ENCODE assay signal across 16 cellular contexts in genomic region chr1:204083491-204083890, GRCh38. TPM values are rescaled to one million over a fixed set of nuclear protein-coding genes. Genes with fewer than 3 reads are reported as not detected.
DNase-seq lines count a peak whose midpoint lies in the region; ATAC-seq, FAIRE-seq and TF ChIP-seq lines count a peak whose summit lies in the region.
"Had no signal": no experiment of that assay in that cellular context is flagged by ENCODE, and none has a peak within 500 bp of the region (broad histone marks: within the 10 kb centered on the region; RNA-seq: fewer than 3 reads in every experiment).

No MANE protein-coding gene starts in this region.

- intact Hi-C loops in activated T-helper 2 cell treated with anti-CD3 and anti-CD28 coated beads, Interferon-gamma antibody, Interleukin-2, Interleukin-4, amounts not matched to agents 10 μg/mL and 5 μg/mL and 100 μg/mL, durations not matched to agents 14 hours and 24 hours and 36 hours (cut with micrococcal nuclease) = no loop called here

- POLR2A ChIA-PET in A549 (lab: Yijun Ruan, JAX) = no interaction called here

- H3K4me1 ChIP-seq in A549 (peaks cover 51% of the 10 kb centered on the region), SJCRH30 (peaks cover 62% of the 10 kb centered on the region), iPS-20b (ENCODE audit: insufficient read depth, low read length) (peaks cover 63% of the 10 kb centered on the region), rectal smooth muscle tissue (ENCODE audit: control insufficient read depth, insufficient read depth, low read length) (peaks cover 35% of the 10 kb centered on the region)

- WGBS in A549 (ENCODE audit: missing lambda C conversion rate) = 92% methylated on average over 7 of the region's 7 CpGs

- H3K9ac ChIP-seq in iPS-20b (ENCODE audit: low read depth, low read length) = peak overlapping the region; percentile 55; the same call in 1 of the 2 replicates
- H3K9ac ChIP-seq in rectal smooth muscle tissue (ENCODE audit: low read length) = no peak overlapping the region

- no peak overlapping the region for H3K27ac Mint-ChIP-seq in activated T-helper 2 cell treated with anti-CD3 and anti-CD28 coated beads, Interferon-gamma antibody, Interleukin-2, Interleukin-4, amounts not matched to agents 10 μg/mL and 5 μg/mL and 100 μg/mL, durations not matched to agents 14 hours and 24 hours and 36 hours
- H3K27ac Mint-ChIP-seq: activated CD4-positive, alpha-beta memory T cell treated with anti-CD3 and anti-CD28 coated beads, Interleukin-2, amount 10 ng/mL, durations not matched to agents 7 days and 5 days had no signal

- H3K9me3 ChIP-seq in A549 (no peaks in the 10 kb centered on the region), SJCRH30 (replicated peaks) (no peaks in the 10 kb centered on the region), iPS-20b (ENCODE audit: insufficient read depth, low read depth, low read length) (no peaks in the 10 kb centered on the region)
- H3K9me3 ChIP-seq: mucosa of descending colon had no signal

- CTCF ChIA-PET in A549 (lab: Yijun Ruan, JAX) = interaction anchor here (1.5 kb wide), 1 partner anchor 9 kb away, joined by 3 read pairs; no protein-coding TSS in a partner anchor

- H3K4me3 Mint-ChIP-seq in activated T-helper 2 cell treated with anti-CD3 and anti-CD28 coated beads, Interferon-gamma antibody, Interleukin-2, Interleukin-4, amounts not matched to agents 10 μg/mL and 5 μg/mL and 100 μg/mL, durations not matched to agents 14 hours and 24 hours and 36 hours (ENCODE audit: low read depth) = no peak overlapping the region
- H3K4me3 Mint-ChIP-seq: activated CD4-positive, alpha-beta memory T cell treated with anti-CD3 and anti-CD28 coated beads, Interleukin-2, amount 10 ng/mL, durations not matched to agents 7 days and 5 days; immature natural killer cell had no signal

- H3K36me3 ChIP-seq in SJCRH30 (no peaks in the 10 kb centered on the region), iPS-20b (ENCODE audit: insufficient read depth, low read depth, low read length) (peaks cover 5% of the 10 kb centered on the region; the same call in 1 of the 2 replicates), rectal smooth muscle tissue (ENCODE audit: control insufficient read depth, insufficient read depth, low read length) (no peaks in the 10 kb centered on the region)

- no peak overlapping the region for H3K4me2 ChIP-seq in A549

- no peak for TF ChIP-seq RAD21 in A549 (conservative IDR thresholded peaks at IDR 0.05 in 1 of 2, IDR thresholded peaks at IDR 0.05 in 1 of 2)

- H3K4me3 ChIP-seq in A549 (no peak overlapping the region), SJCRH30 (no peak overlapping the region), iPS-20b (ENCODE audit: low read length) (no peak overlapping the region), rectal smooth muscle tissue (ENCODE audit: low read length) (no peak overlapping the region)
- H3K4me3 ChIP-seq: mucosa of descending colon, SK-N-MC had no signal

- TF ChIP-seq CTCF in A549 (IDR thresholded peaks at IDR 0.05) = no peak

- DNase-seq in A549 (ENCODE audit: low read depth in 1 of 2, low spot score in 1 of 2) (no peak), SJCRH30 (no peak), GM12892 (ENCODE audit: insufficient read length) (no peak), NCI-H2081 (lab: John Stamatoyannopoulos, UW) (no peak)
- no peak for DNase-seq in activated T-helper 2 cell treated with anti-CD3 and anti-CD28 coated beads, Interferon-gamma antibody, Interleukin-2, Interleukin-4, amounts not matched to agents 10 μg/mL and 5 μg/mL and 100 μg/mL, durations not matched to agents 14 hours and 24 hours and 36 hours (ENCODE audit: low spot score)
- DNase-seq: activated CD4-positive, alpha-beta memory T cell treated with anti-CD3 and anti-CD28 coated beads, Interleukin-2, amount 10 ng/mL, durations not matched to agents 7 days and 5 days; foreskin keratinocyte; GDM1; immature natural killer cell; mucosa of descending colon; NCI-H1048; NCI-H2171 had no signal

- TF ChIP-seq POLR2A in A549 (IDR thresholded peaks at IDR 0.05; ENCODE audit: low read length) (no peak), GM12892 (IDR thresholded peaks at IDR 0.05; ENCODE audit: low read depth, low read length) (no peak)

- H3K27ac ChIP-seq in A549 = peak overlapping the region; percentile 53 to 61; a peak in 4 of 6 replicates
- H3K27ac ChIP-seq in SJCRH30 = peak overlapping the region; percentile 95
- H3K27ac ChIP-seq in iPS-20b (ENCODE audit: low read length) = peak overlapping the region; percentile 90
- peak overlapping the region; percentile 58 for H3K27ac ChIP-seq in rectal smooth muscle tissue (ENCODE audit: low read depth, low read length)
- H3K27ac ChIP-seq: foreskin keratinocyte, SK-N-MC had no signal

- H3K9me3 Mint-ChIP-seq in activated T-helper 2 cell treated with anti-CD3 and anti-CD28 coated beads, Interferon-gamma antibody, Interleukin-2, Interleukin-4, amounts not matched to agents 10 μg/mL and 5 μg/mL and 100 μg/mL, durations not matched to agents 14 hours and 24 hours and 36 hours = no peaks in the 10 kb centered on the region
- H3K9me3 Mint-ChIP-seq: activated CD4-positive, alpha-beta memory T cell treated with anti-CD3 and anti-CD28 coated beads, Interleukin-2, amount 10 ng/mL, durations not matched to agents 7 days and 5 days; immature natural killer cell had no signal

- H3K27me3 ChIP-seq in SJCRH30 = no peaks in the 10 kb centered on the region
- H3K27me3 ChIP-seq in iPS-20b (ENCODE audit: insufficient read depth, low read length) = no peaks in the 10 kb centered on the region
- H3K27me3 ChIP-seq in rectal smooth muscle tissue (ENCODE audit: control insufficient read depth, insufficient read depth, low read length) = no peaks in the 10 kb centered on the region
- H3K27me3 ChIP-seq: foreskin keratinocyte had no signal

- ATAC-seq in A549 (no peak), GM18511 (IDR thresholded peaks at IDR 0.05; ENCODE audit: unreplicated experiment) (no peak)
- ATAC-seq: foreskin keratinocyte had no signal

- H3K4me1 Mint-ChIP-seq in activated T-helper 2 cell treated with anti-CD3 and anti-CD28 coated beads, Interferon-gamma antibody, Interleukin-2, Interleukin-4, amounts not matched to agents 10 μg/mL and 5 μg/mL and 100 μg/mL, durations not matched to agents 14 hours and 24 hours and 36 hours (ENCODE audit: low read depth) = no peaks in the 10 kb centered on the region

- FAIRE-seq in A549 (lab: Jason Lieb, UNC) (no peak), GM12892 (lab: Jason Lieb, UNC) (no peak)

- H3K27me3 Mint-ChIP-seq in activated T-helper 2 cell treated with anti-CD3 and anti-CD28 coated beads, Interferon-gamma antibody, Interleukin-2, Interleukin-4, amounts not matched to agents 10 μg/mL and 5 μg/mL and 100 μg/mL, durations not matched to agents 14 hours and 24 hours and 36 hours (ENCODE audit: low read depth) = peaks cover 3% of the 10 kb centered on the region

- H3K36me3 Mint-ChIP-seq in activated T-helper 2 cell treated with anti-CD3 and anti-CD28 coated beads, Interferon-gamma antibody, Interleukin-2, Interleukin-4, amounts not matched to agents 10 μg/mL and 5 μg/mL and 100 μg/mL, durations not matched to agents 14 hours and 24 hours and 36 hours (ENCODE audit: low read depth) = no peaks in the 10 kb centered on the region
- H3K36me3 Mint-ChIP-seq: immature natural killer cell had no signal

- TF ChIP-seq EP300 in A549 (IDR thresholded peaks at IDR 0.05) = no peak

TF ChIP-seq in A549, 52 proteins besides CTCF, POLR2A, EP300 and RAD21 (continues in another document):
- TF ChIP-seq ESRRA (IDR thresholded peaks at IDR 0.05; ENCODE audit: borderline replicate concordance, low read length) (no peak), USF2 (IDR thresholded peaks at IDR 0.05) (no peak), FOSB (CRISPR knock-in tag; IDR thresholded peaks at IDR 0.05) (no peak), MAFK (IDR thresholded peaks at IDR 0.05; ENCODE audit: partially characterized antibody) (no peak), NFE2L2 (conservative IDR thresholded peaks at IDR 0.05; ENCODE audit: low read length) (no peak), HEYL (CRISPR knock-in tag; IDR thresholded peaks at IDR 0.05) (no peak), GATA3 (IDR thresholded peaks at IDR 0.05; ENCODE audit: borderline replicate concordance) (no peak), EHF (CRISPR knock-in tag; IDR thresholded peaks at IDR 0.05) (no peak), CHD4 (IDR thresholded peaks at IDR 0.05; ENCODE audit: borderline replicate concordance) (no peak), ZSCAN20 (CRISPR knock-in tag; IDR thresholded peaks at IDR 0.05) (no peak), PBX3 (IDR thresholded peaks at IDR 0.05) (no peak), HOXB5 (CRISPR knock-in tag; IDR thresholded peaks at IDR 0.05) (no peak), ZFP36 (IDR thresholded peaks at IDR 0.05; ENCODE audit: borderline replicate concordance, partially characterized antibody) (no peak)

RNA-seq across cellular contexts. Expression of gene SOX13, which starts 10.6 kb away (rescaled TPM):
- polyA plus RNA-seq in A549 (2011; rRNA removed) = 9.8 TPM in 2 replicates
- polyA plus RNA-seq in A549 (2012; cell fraction: cytosol; rRNA removed) = 12.0 and 16.0 TPM in 2 replicates
- polyA plus RNA-seq in A549 (2012; cell fraction: nucleus; rRNA removed) = 39.1 and 39.4 TPM in 2 replicates
- polyA plus RNA-seq in A549 (2017; fragmentation: RNase III; extraction: RNeasy Plus Mini Kit Qiagen cat#74134 plus additional on column Dnase treatment) = 6.8 to 7.3 TPM (median 7.0 TPM) in 3 replicates
- polyA minus RNA-seq in A549 (2011; rRNA and poly(A)+ RNA removed) = 15.7 and 17.6 TPM in 2 replicates
- 28.9 and 35.1 TPM in 2 replicates for total RNA-seq in SJCRH30 (2014; rRNA removed; shearing (Covaris generic))
- 0.62 and 0.71 TPM in 2 replicates for total RNA-seq in activated T-helper 2 cell treated with anti-CD3 and anti-CD28 coated beads, Interferon-gamma antibody, Interleukin-2, Interleukin-4, amounts not matched to agents 10 μg/mL and 5 μg/mL and 100 μg/mL, durations not matched to agents 14 hours and 24 hours and 36 hours
- polyA plus RNA-seq in GM12892 (2012; ENCODE audit: missing spikeins) = not detected

Comparison
In these comparisons a context has a peak if more than half of its experiments do, and no peak if none do; other contexts are left out.
1. RNA of gene SOX13, which starts 10.6 kb away (total RNA-seq): 28.9 to 35.1 TPM in SJCRH30; 0.62 to 0.71 TPM in activated T-helper 2 cell treated with anti-CD3 and anti-CD28 coated beads, Interferon-gamma antibody, Interleukin-2, Interleukin-4, amounts not matched to agents 10 μg/mL and 5 μg/mL and 100 μg/mL, durations not matched to agents 14 hours and 24 hours and 36 hours; every median in the first group is over 10 times any median in the second.
2. Peak in every context shown above with its lines, with median percentiles within 50 percentile points of each other: H3K27ac ChIP-seq.